In the genomic region with DNA sequence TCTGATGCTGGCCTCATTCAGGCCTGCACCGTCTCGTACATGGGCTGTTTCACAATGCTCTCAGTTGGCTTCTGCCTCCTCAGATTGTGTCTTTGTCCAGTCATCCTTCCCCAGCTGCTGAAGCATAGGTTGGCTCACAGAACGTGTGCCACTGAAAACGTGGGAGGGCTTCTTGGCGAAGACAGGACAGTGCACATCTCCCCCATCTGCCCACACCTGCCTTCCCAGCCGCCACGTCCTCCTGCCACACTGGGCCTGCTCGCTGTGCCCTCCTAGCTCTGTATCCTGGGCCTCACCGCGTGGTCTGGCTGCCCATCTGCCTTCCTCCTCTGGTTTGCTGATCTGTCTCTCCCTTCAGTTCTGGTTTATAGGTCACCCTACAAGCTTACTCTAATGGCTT, we compare ENCODE assay signal across 25 cellular contexts.
DNase-seq lines count a peak whose midpoint lies in the region; ATAC-seq, FAIRE-seq and TF ChIP-seq lines count a peak whose summit lies in the region.
"Had no signal": no experiment of that assay in that cellular context is flagged by ENCODE, and none has a peak within 500 bp of the region (broad histone marks: within the 10 kb centered on the region; RNA-seq: fewer than 3 reads in every experiment).

No MANE protein-coding gene starts in this region.

- H3K9ac ChIP-seq in H1 (replicated peaks in 1 of 4; ENCODE audit: extremely low read depth in 1 of 4, low read depth in 3 of 4, low read length in 3 of 4): no peak overlapping the region; a peak in 1 of 7 replicates
- H3K9ac ChIP-seq: BLaER1 had no signal

- CTCF ChIA-PET in H1 (lab: Charles Lee; ENCODE audit: partially characterized antibody): interaction anchor here (1.4 kb wide), 1 partner anchor 16 kb away, joined by 4 read pairs; no protein-coding TSS in a partner anchor

- no peak overlapping the region for H4K8ac ChIP-seq in H1 (ENCODE audit: extremely low read depth, insufficient read depth, low read length)

- no peaks in the 10 kb centered on the region for H3K36me3 Mint-ChIP-seq in neural crest cell (ENCODE audit: low read depth)
- peaks cover 7% of the 10 kb centered on the region for H3K36me3 Mint-ChIP-seq in stimulated activated effector memory CD8-positive, alpha-beta T cell treated with anti-CD3 and anti-CD28 coated beads, Interleukin-12 subunit alpha, Interleukin-12 subunit beta, amount 100 ng/mL, for 72 hours
- H3K36me3 Mint-ChIP-seq: CD4-positive, CD25-positive, alpha-beta regulatory T cell; CD8-positive, alpha-beta T cell had no signal

- no peak overlapping the region for H2AFZ ChIP-seq in H1 (ENCODE audit: low read length)
- H2AFZ ChIP-seq: GM23338 had no signal

- H3K4ac ChIP-seq in H1 (replicated peaks; ENCODE audit: insufficient read length, low read depth, low read length): no peak overlapping the region

- H3K9me3 ChIP-seq in right atrium auricular region (no peaks in the 10 kb centered on the region), H1 (ENCODE audit: insufficient read depth in 2 of 2, low read depth in 1 of 2, low read length in 1 of 2) (no peaks in the 10 kb centered on the region)
- H3K9me3 ChIP-seq: BLaER1, Caco-2, HAP-1 had no signal

- no peak overlapping the region for H3K4me3 Mint-ChIP-seq in neural crest cell
- no peak overlapping the region for H3K4me3 Mint-ChIP-seq in stimulated activated effector memory CD8-positive, alpha-beta T cell treated with anti-CD3 and anti-CD28 coated beads, Interleukin-12 subunit alpha, Interleukin-12 subunit beta, amount 100 ng/mL, for 72 hours
- H3K4me3 Mint-ChIP-seq: B cell; CD4-positive, CD25-positive, alpha-beta regulatory T cell; CD8-positive, alpha-beta T cell; GM23338; HFFc6 had no signal

- H3K36me3 ChIP-seq in right atrium auricular region (no peaks in the 10 kb centered on the region), H1 (ENCODE audit: control insufficient read depth in 2 of 4, insufficient read depth in 4 of 4, low read length in 3 of 4) (no peaks in the 10 kb centered on the region)
- H3K36me3 ChIP-seq: BLaER1, HAP-1 had no signal

- H3K4me1 ChIP-seq in right atrium auricular region (no peaks in the 10 kb centered on the region), H1 (replicated peaks in 1 of 4; ENCODE audit: control insufficient read depth in 3 of 4, insufficient read depth in 4 of 4, low read length in 3 of 4) (peaks cover 0 to 16% (median 2%) of the 10 kb centered on the region in 4 experiments; a peak in 2 of 7 replicates)
- H3K4me1 ChIP-seq: Caco-2, HAP-1 had no signal

- H2BK5ac ChIP-seq in H1 (ENCODE audit: low read depth, low read length): no peak overlapping the region

- no peak overlapping the region for H3K14ac ChIP-seq in H1 (ENCODE audit: insufficient read length)

- H4K91ac ChIP-seq in H1 (replicated peaks; ENCODE audit: insufficient read length, low read length): no peak overlapping the region

- H2BK15ac ChIP-seq in H1 (ENCODE audit: low read length): 0 out of 2 replicates have a peak overlapping the region, but pooled peaks have one; percentile 40

- H3K23ac ChIP-seq in H1 (ENCODE audit: insufficient read length): no peak overlapping the region

- H4K20me1 ChIP-seq in H1 (replicated peaks in 1 of 2; ENCODE audit: control insufficient read depth in 1 of 2, insufficient read depth in 2 of 2, low read length in 2 of 2): no peaks in the 10 kb centered on the region
- H4K20me1 ChIP-seq: BLaER1 had no signal

- no peak for TF ChIP-seq POLR2A in H1 (IDR thresholded peaks at IDR 0.05; ENCODE audit: control extremely low read depth in 1 of 2, low read depth in 2 of 2, low read length in 2 of 2)

- H3K27ac ChIP-seq in right atrium auricular region: no peak overlapping the region
- no peak overlapping the region for H3K27ac ChIP-seq in H1 (ENCODE audit: low read depth, low read length)
- H3K27ac ChIP-seq: 22Rv1, BLaER1, C4-2B had no signal

- no peak for FAIRE-seq in H1 (lab: Jason Lieb, UNC)
- FAIRE-seq: A204.1, G401.6, GM12892, GM19239, H54 had no signal

- POLR2A ChIA-PET in H1 (lab: Charles Lee; ENCODE audit: partially characterized antibody): interaction anchor here (1.4 kb wide), 1 partner anchor 9 kb away, joined by 4 read pairs; no protein-coding TSS in a partner anchor

- no peak overlapping the region; the same call in 1 of the 2 replicates for H2AK5ac ChIP-seq in H1 (ENCODE audit: low read depth, low read length)

- no peak for TF ChIP-seq CTCF in right atrium auricular region (IDR thresholded peaks at IDR 0.05)
- TF ChIP-seq CTCF in H1 (IDR thresholded peaks at IDR 0.05; ENCODE audit: control extremely low read depth in 1 of 3, insufficient read depth in 1 of 3, low read depth in 1 of 3, low read length in 3 of 3): no peak
- no peak for TF ChIP-seq CTCF in neural crest cell (conservative IDR thresholded peaks at IDR 0.05)

- no peak overlapping the region for H2BK20ac ChIP-seq in H1 (ENCODE audit: low read length)

- no peak overlapping the region for H2BK120ac ChIP-seq in H1 (replicated peaks; ENCODE audit: low read depth, low read length)

- H3K79me1 ChIP-seq in H1 (ENCODE audit: low read depth, low read length): no peaks in the 10 kb centered on the region

- H3K4me3 ChIP-seq in right atrium auricular region (no peak overlapping the region), H1 (ENCODE audit: extremely low read depth in 1 of 4, insufficient read depth in 2 of 4, low read depth in 3 of 4, low read length in 4 of 4) (no peak overlapping the region)
- H3K4me3 ChIP-seq: BLaER1, GM23338, HAP-1 had no signal

- ATAC-seq in stimulated activated effector memory CD8-positive, alpha-beta T cell treated with anti-CD3 and anti-CD28 coated beads, Interleukin-12 subunit alpha, Interleukin-12 subunit beta, amount 100 ng/mL, for 72 hours: peak; percentile 9
- ATAC-seq in HG02763 (IDR thresholded peaks at IDR 0.05; ENCODE audit: unreplicated experiment) (no peak), esophagus mucosa (no peak)
- ATAC-seq: CD8-positive, alpha-beta T cell; GM23338 had no signal

- H2BK12ac ChIP-seq in H1 (ENCODE audit: low read depth, low read length): no peak overlapping the region

- H3K56ac ChIP-seq in H1 (replicated peaks; ENCODE audit: insufficient read length, low read depth, low read length): no peak overlapping the region

- no peak overlapping the region for H3K4me2 ChIP-seq in H1 (ENCODE audit: insufficient read depth in 1 of 2, low read depth in 2 of 2, low read length in 2 of 2)
- H3K4me2 ChIP-seq: BLaER1, GM23338 had no signal

- H3K27me3 Mint-ChIP-seq in neural crest cell (ENCODE audit: low read depth): peaks cover 15% of the 10 kb centered on the region

- no peaks in the 10 kb centered on the region for H3K23me2 ChIP-seq in H1 (ENCODE audit: low read depth, low read length)

- WGBS in H1 (ENCODE audit: extremely low coverage in 1 of 2, insufficient coverage in 1 of 2, insufficient read length in 1 of 2, insufficient replicate concordance in 2 of 2, low coverage in 1 of 2, low lambda C conversion rate in 2 of 2, missing lambda C conversion rate in 1 of 2), 2 experiments: 88% methylated on average over 10 of the region's 10 CpGs; no CpG with 5 or more reads in 1 of the 2 experiments

- H3K9me3 Mint-ChIP-seq in neural crest cell: no peaks in the 10 kb centered on the region
- no peaks in the 10 kb centered on the region for H3K9me3 Mint-ChIP-seq in stimulated activated effector memory CD8-positive, alpha-beta T cell treated with anti-CD3 and anti-CD28 coated beads, Interleukin-12 subunit alpha, Interleukin-12 subunit beta, amount 100 ng/mL, for 72 hours
- H3K9me3 Mint-ChIP-seq: CD8-positive, alpha-beta T cell; GM23338; HFFc6 had no signal

- H3K79me2 ChIP-seq in H1 (ENCODE audit: control insufficient read depth in 1 of 2, insufficient read depth in 2 of 2, low read length in 2 of 2): no peaks in the 10 kb centered on the region

- H3K18ac ChIP-seq in H1 (ENCODE audit: extremely low read depth, low read length): no peak overlapping the region

- H3K4me1 Mint-ChIP-seq in neural crest cell: peaks cover 4% of the 10 kb centered on the region
- H3K4me1 Mint-ChIP-seq in stimulated activated effector memory CD8-positive, alpha-beta T cell treated with anti-CD3 and anti-CD28 coated beads, Interleukin-12 subunit alpha, Interleukin-12 subunit beta, amount 100 ng/mL, for 72 hours: no peaks in the 10 kb centered on the region
- H3K4me1 Mint-ChIP-seq: B cell; CD4-positive, CD25-positive, alpha-beta regulatory T cell had no signal

- intact Hi-C loops in cardiac septum (cut with DNase I): no loop called here

- TF ChIP-seq RAD21 in H1 (IDR thresholded peaks at IDR 0.05 in 1 of 2, conservative IDR thresholded peaks at IDR 0.05 in 1 of 2; ENCODE audit: low read depth in 2 of 2, low read length in 2 of 2): no peak

- DNase-seq in right atrium auricular region (ENCODE audit: low spot score): peak; percentile 21
- DNase-seq in cardiac septum (ENCODE audit: low spot score): no peak
- DNase-seq in H1 (ENCODE audit: low read depth in 1 of 2, low spot score in 2 of 2): no peak
- no peak for DNase-seq in neural crest cell (ENCODE audit: low read depth, low spot score)
- no peak for DNase-seq in stimulated activated effector memory CD8-positive, alpha-beta T cell treated with anti-CD3 and anti-CD28 coated beads, Interleukin-12 subunit alpha, Interleukin-12 subunit beta, amount 100 ng/mL, for 72 hours (ENCODE audit: low spot score in 2 of 2)
- DNase-seq in NCI-H524 (lab: John Stamatoyannopoulos, UW): no peak
- DNase-seq: Caco-2; CD4-positive, CD25-positive, alpha-beta regulatory T cell; CD8-positive, alpha-beta T cell; DMS153; DND-41; HFFc6 had no signal

- no peaks in the 10 kb centered on the region for H3K27me3 ChIP-seq in right atrium auricular region
- no peaks in the 10 kb centered on the region for H3K27me3 ChIP-seq in H1 (replicated peaks in 1 of 4; ENCODE audit: control insufficient read depth in 3 of 4, extremely low read depth in 1 of 4, insufficient read depth in 3 of 4, low read length in 3 of 4)
- H3K27me3 ChIP-seq: BLaER1 had no signal

- peak overlapping the region; percentile 47 for H3K27ac Mint-ChIP-seq in neural crest cell (ENCODE audit: unreplicated experiment)
- no peak overlapping the region for H3K27ac Mint-ChIP-seq in stimulated activated effector memory CD8-positive, alpha-beta T cell treated with anti-CD3 and anti-CD28 coated beads, Interleukin-12 subunit alpha, Interleukin-12 subunit beta, amount 100 ng/mL, for 72 hours
- H3K27ac Mint-ChIP-seq: B cell; CD4-positive, CD25-positive, alpha-beta regulatory T cell; CD8-positive, alpha-beta T cell; GM23338; HFFc6 had no signal

- no peak for TF ChIP-seq EP300 in H1 (IDR thresholded peaks at IDR 0.05; ENCODE audit: borderline replicate concordance in 1 of 2, low read depth in 2 of 2, low read length in 2 of 2)

- H4K5ac ChIP-seq in H1 (ENCODE audit: insufficient read length, low read depth, low read length): no peak overlapping the region

TF ChIP-seq in H1, 55 proteins besides CTCF, POLR2A, EP300 and RAD21 (continues in another document):
- TF ChIP-seq GABPA (IDR thresholded peaks at IDR 0.05; ENCODE audit: borderline replicate concordance, insufficient read depth, low read length) (no peak), CBX5 (IDR thresholded peaks at IDR 0.05; ENCODE audit: low read depth, low read length) (no peak), CBX8 (IDR thresholded peaks at IDR 0.05; ENCODE audit: borderline replicate concordance, low read depth, low read length) (no peak), YY1 (IDR thresholded peaks at IDR 0.05; ENCODE audit: low read depth, low read length) (no peak), PHF8 (conservative IDR thresholded peaks at IDR 0.05; ENCODE audit: low read depth, low read length) (no peak), BACH1 (IDR thresholded peaks at IDR 0.05; ENCODE audit: low read length) (no peak)
